In genomic region chrX:18984381-18985185, GRCh38 we compare ENCODE assay signal across 8 cellular contexts. TPM values are rescaled to one million over a fixed set of nuclear protein-coding genes. Genes with fewer than 3 reads are reported as not detected.
A peak's percentile ranks its signal among the peaks of the same experiment; 100 is the strongest.
DNase-seq lines count a peak whose midpoint lies in the region; ATAC-seq, FAIRE-seq and TF ChIP-seq lines count a peak whose summit lies in the region.

No MANE protein-coding gene starts in this region.

- peak overlapping the region; percentile 72 for H3K27ac Mint-ChIP-seq in WTC11

- no peaks in the 10 kb centered on the region for H3K27me3 ChIP-seq in bronchial epithelial cell (ENCODE audit: control insufficient read depth, insufficient read depth, low read length)

- POLR2A ChIA-PET in WTC11 (lab: Charles Lee): no interaction called here

- peak; percentile 71 for TF ChIP-seq POLR2A in GM18951 (IDR thresholded peaks at IDR 0.05; ENCODE audit: extremely low read depth, insufficient read depth, insufficient read length)

- no peak for FAIRE-seq in bronchial epithelial cell (lab: Jason Lieb, UNC)

- peak; percentile 57 for TF ChIP-seq CTCF in AG09309 (IDR thresholded peaks at IDR 0.05; ENCODE audit: control insufficient read depth, insufficient read depth, low read depth, low read length, missing control alignments)
- TF ChIP-seq CTCF in WTC11 (IDR thresholded peaks at IDR 0.05): no peak
- peak; percentile 49 for TF ChIP-seq CTCF in bronchial epithelial cell (IDR thresholded peaks at IDR 0.05; ENCODE audit: insufficient read depth, low read length, severe bottlenecking)

- DNase-seq in AG09309 (ENCODE audit: low read depth): no peak
- DNase-seq in NCI-H2227 (lab: John Stamatoyannopoulos, UW; ENCODE audit: unreplicated experiment): peak; percentile 94
- peak; percentile 80 for DNase-seq in WTC11 (ENCODE audit: low spot score)
- peak; percentile 47 for DNase-seq in bronchial epithelial cell (ENCODE audit: low read depth)
- DNase-seq in iris pigment epithelial cell (ENCODE audit: low read depth): peak; percentile 64
- DNase-seq in stimulated activated CD4-positive, alpha-beta T cell treated with anti-CD3 and anti-CD28 coated beads, Interleukin-12 subunit alpha, Interleukin-12 subunit beta, amount 100 ng/mL, for 48 hours (ENCODE audit: low read depth in 2 of 3, low spot score in 1 of 3): peak; percentile 65 to 75 (median 71)

- H3K4me1 Mint-ChIP-seq in WTC11: no peaks in the 10 kb centered on the region

- CTCF ChIA-PET in WTC11 (lab: Charles Lee): interaction anchor here (0.9 to 1.2 kb wide), 3 partner anchors 10 to 350 kb away, joined by 5 read pairs; no protein-coding TSS in a partner anchor

- H3K27me3 Mint-ChIP-seq in WTC11 (ENCODE audit: low read depth): no peaks in the 10 kb centered on the region

- no peaks in the 10 kb centered on the region for H3K36me3 Mint-ChIP-seq in WTC11

- in situ Hi-C loops in GM18951 (cut with MboI; ENCODE audit: low sequenced_read_pairs, unreplicated experiment): no loop called here

- peak; percentile 86 for ATAC-seq in HG03159 (IDR thresholded peaks at IDR 0.05; ENCODE audit: unreplicated experiment)
- peak; percentile 87 for ATAC-seq in WTC11

- H3K4me3 ChIP-seq in AG09309 (ENCODE audit: control insufficient read depth, low read depth, low read length) (peak overlapping the region; percentile 68), bronchial epithelial cell (ENCODE audit: low read depth, low read length) (peak overlapping the region; percentile 46)

- no peaks in the 10 kb centered on the region for H3K9me3 Mint-ChIP-seq in WTC11

- H3K4me3 Mint-ChIP-seq in WTC11: peak overlapping the region; percentile 83

- no peaks in the 10 kb centered on the region for H3K36me3 ChIP-seq in bronchial epithelial cell (ENCODE audit: control insufficient read depth, insufficient read depth, low read length)

TF ChIP-seq in WTC11, 78 proteins besides CTCF, POLR2A, EP300 and RAD21:
- TF ChIP-seq PREB (CRISPR knock-in tag; IDR thresholded peaks at IDR 0.05; ENCODE audit: borderline replicate concordance) (no peak), MYBL2 (CRISPR knock-in tag; IDR thresholded peaks at IDR 0.05) (no peak), HMGXB4 (CRISPR knock-in tag; IDR thresholded peaks at IDR 0.05) (no peak), ZNF532 (CRISPR knock-in tag; IDR thresholded peaks at IDR 0.05; ENCODE audit: borderline replicate concordance) (no peak), GABPB1 (CRISPR knock-in tag; IDR thresholded peaks at IDR 0.05) (peak; percentile 56; the same call in 1 of the 2 replicates), MLX (CRISPR knock-in tag; IDR thresholded peaks at IDR 0.05) (no peak), FOXP1 (CRISPR knock-in tag; IDR thresholded peaks at IDR 0.05; ENCODE audit: borderline replicate concordance) (peak; percentile 38; the same call in 1 of the 2 replicates)

RNA-seq across cellular contexts. Expression of gene PHKA2, which starts 0.7 kb away (rescaled TPM):
- total RNA-seq in WTC11 (2021): 23.8 to 25.2 TPM (median 24.9 TPM) in 3 replicates
- total RNA-seq in bronchial epithelial cell: 16.6 and 17.8 TPM in 2 replicates
